In genomic region chr7:44638611-44639557, GRCh38 we compare ENCODE assay signal across 1 cellular context.
TF ChIP-seq lines count a peak whose summit lies in the region.

No MANE protein-coding gene starts in this region.

TF ChIP-seq in K562, 482 proteins besides CTCF, POLR2A, EP300 and RAD21 (continued from another document and continues in another):
- no peak for TF ChIP-seq MAX (CRISPR knock-in tag; IDR thresholded peaks at IDR 0.05)
- no peak for TF ChIP-seq KAT7 (CRISPR knock-in tag; IDR thresholded peaks at IDR 0.05; ENCODE audit: borderline replicate concordance)
- no peak for TF ChIP-seq BRF1 (IDR thresholded peaks at IDR 0.05; ENCODE audit: borderline replicate concordance, extremely low read depth, insufficient read length)
- TF ChIP-seq MTA1 (IDR thresholded peaks at IDR 0.05; ENCODE audit: borderline replicate concordance), result peak; percentile 62; the same call in 1 of the 2 replicates
- no peak for TF ChIP-seq SP2 (IDR thresholded peaks at IDR 0.05; ENCODE audit: extremely low read depth, low read depth, low read length, poor library complexity, severe bottlenecking)
- no peak for TF ChIP-seq ZBED1 (IDR thresholded peaks at IDR 0.05)
- TF ChIP-seq THAP7 (CRISPR knock-in tag; IDR thresholded peaks at IDR 0.05), result no peak
- no peak for TF ChIP-seq TSC22D4 (tag; IDR thresholded peaks at IDR 0.05)
- TF ChIP-seq ATF3 (IDR thresholded peaks at IDR 0.05), result peak; percentile 98
- TF ChIP-seq ATF3 (CRISPR knock-in tag; conservative IDR thresholded peaks at IDR 0.05), result no peak
- peak; percentile 73 to 86 for TF ChIP-seq MAZ (CRISPR knock-in tag; conservative IDR thresholded peaks at IDR 0.05 in 1 of 2, IDR thresholded peaks at IDR 0.05 in 1 of 2)
- TF ChIP-seq GATA2 (CRISPR knock-in tag; IDR thresholded peaks at IDR 0.05), result no peak
- no peak for TF ChIP-seq CEBPG (CRISPR knock-in tag; IDR thresholded peaks at IDR 0.05)
- TF ChIP-seq CEBPG (tag; conservative IDR thresholded peaks at IDR 0.05 in 1 of 2, IDR thresholded peaks at IDR 0.05 in 1 of 2), result no peak
- TF ChIP-seq POLR2AphosphoS5 (IDR thresholded peaks at IDR 0.05; ENCODE audit: control insufficient read depth, insufficient read depth, low read depth, low read length), result no peak; the same call in 1 of the 2 replicates
- TF ChIP-seq HDAC6 (IDR thresholded peaks at IDR 0.05; ENCODE audit: low read depth, low read length), result no peak
- no peak for TF ChIP-seq ZBTB11 (CRISPR knock-in tag; IDR thresholded peaks at IDR 0.05)
- no peak for TF ChIP-seq MCM2 (IDR thresholded peaks at IDR 0.05; ENCODE audit: low read depth)
- TF ChIP-seq GABPB2 (CRISPR knock-in tag; conservative IDR thresholded peaks at IDR 0.05), result no peak
- peak; percentile 97 for TF ChIP-seq FOSL1 (tag; conservative IDR thresholded peaks at IDR 0.05)
- peak; percentile 77; the same call in 1 of the 2 replicates for TF ChIP-seq ZBTB26 (CRISPR knock-in tag; IDR thresholded peaks at IDR 0.05)
- no peak for TF ChIP-seq RBM34 (IDR thresholded peaks at IDR 0.05; ENCODE audit: borderline replicate concordance, insufficient read depth, low read length)
- no peak for TF ChIP-seq ZNF232 (CRISPR knock-in tag; IDR thresholded peaks at IDR 0.05)
- no peak for TF ChIP-seq ZKSCAN8 (CRISPR knock-in tag; IDR thresholded peaks at IDR 0.05)
- no peak for TF ChIP-seq NFIC (IDR thresholded peaks at IDR 0.05)
- no peak for TF ChIP-seq ZSCAN32 (CRISPR knock-in tag; IDR thresholded peaks at IDR 0.05)
- TF ChIP-seq NONO (IDR thresholded peaks at IDR 0.05; ENCODE audit: low read depth in 2 of 2, low read length in 1 of 2), result no peak
- TF ChIP-seq ETV1 (tag; conservative IDR thresholded peaks at IDR 0.05; ENCODE audit: low read depth), result peak; percentile 93
- 0 out of 2 replicates have a peak, but pooled peaks have one; percentile 20 for TF ChIP-seq EHMT2 (IDR thresholded peaks at IDR 0.05)
- no peak for TF ChIP-seq FOXM1 (IDR thresholded peaks at IDR 0.05; ENCODE audit: low read depth)
- no peak for TF ChIP-seq FOXM1 (CRISPR knock-in tag; IDR thresholded peaks at IDR 0.05; ENCODE audit: low read depth)
- TF ChIP-seq NEUROD1 (IDR thresholded peaks at IDR 0.05; ENCODE audit: borderline replicate concordance, low read depth, low read length, partially characterized antibody), result peak; percentile 68
- TF ChIP-seq ZFP36 (IDR thresholded peaks at IDR 0.05; ENCODE audit: low read depth, low read length, partially characterized antibody), result no peak
- TF ChIP-seq ARID3B (CRISPR knock-in tag; IDR thresholded peaks at IDR 0.05; ENCODE audit: borderline replicate concordance), result no peak
- TF ChIP-seq FOXP4 (CRISPR knock-in tag; IDR thresholded peaks at IDR 0.05; ENCODE audit: borderline replicate concordance), result no peak
- no peak for TF ChIP-seq NUFIP1 (IDR thresholded peaks at IDR 0.05; ENCODE audit: partially characterized antibody)
- TF ChIP-seq KAT8 (IDR thresholded peaks at IDR 0.05; ENCODE audit: low read depth), result no peak
- TF ChIP-seq CHD1 (IDR thresholded peaks at IDR 0.05; ENCODE audit: low read length), result no peak
- no peak for TF ChIP-seq HMG20A (CRISPR knock-in tag; conservative IDR thresholded peaks at IDR 0.05)
- no peak for TF ChIP-seq BRCA1 (IDR thresholded peaks at IDR 0.05)
- no peak for TF ChIP-seq BRCA1 (CRISPR knock-in tag; IDR thresholded peaks at IDR 0.05)
- no peak for TF ChIP-seq ZNF830 (CRISPR knock-in tag; IDR thresholded peaks at IDR 0.05)
- TF ChIP-seq HCFC1 (IDR thresholded peaks at IDR 0.05; ENCODE audit: low read depth, low read length), result no peak
- TF ChIP-seq THRA (IDR thresholded peaks at IDR 0.05), result no peak
- no peak for TF ChIP-seq ZNF407 (IDR thresholded peaks at IDR 0.05; ENCODE audit: low read depth)
- TF ChIP-seq MTF1 (CRISPR knock-in tag; IDR thresholded peaks at IDR 0.05; ENCODE audit: borderline replicate concordance), result no peak
- no peak for TF ChIP-seq ZBTB8A (IDR thresholded peaks at IDR 0.05; ENCODE audit: partially characterized antibody)
